In genomic region chr1:87348346-87349019, GRCh38 we compare ENCODE assay signal across 20 cellular contexts. TPM values are rescaled to one million over a fixed set of nuclear protein-coding genes. Genes with fewer than 3 reads are reported as not detected.
A peak's percentile ranks its signal among the peaks of the same experiment; 100 is the strongest.
DNase-seq lines count a peak whose midpoint lies in the region; ATAC-seq and TF ChIP-seq lines count a peak whose summit lies in the region.
"Had no signal": no experiment of that assay in that cellular context is flagged by ENCODE, and none has a peak within 500 bp of the region (broad histone marks: within the 10 kb centered on the region; RNA-seq: fewer than 3 reads in every experiment).

No MANE protein-coding gene starts in this region.

- H3K36me3 Mint-ChIP-seq in immature natural killer cell = peaks cover 14 to 24% (median 15%) of the 10 kb centered on the region in 3 donors
- H3K36me3 Mint-ChIP-seq: CD4-positive, CD25-positive, alpha-beta regulatory T cell had no signal

- H3K27me3 ChIP-seq in cardiac muscle cell (no peaks in the 10 kb centered on the region), PC-9 (ENCODE audit: insufficient read depth, low read depth) (no peaks in the 10 kb centered on the region)
- H3K27me3 ChIP-seq: right atrium auricular region, vagina had no signal

- H3K9me2 ChIP-seq in PC-9 (ENCODE audit: insufficient read depth) = no peaks in the 10 kb centered on the region

- peaks cover 4 to 45% of the 10 kb centered on the region in 2 donors for H3K4me1 Mint-ChIP-seq in immature natural killer cell
- H3K4me1 Mint-ChIP-seq: CD4-positive, CD25-positive, alpha-beta regulatory T cell had no signal

- TF ChIP-seq CTCF in cardiac muscle cell (IDR thresholded peaks at IDR 0.05; ENCODE audit: low read depth, low read length) (no peak), PC-9 (conservative IDR thresholded peaks at IDR 0.05) (no peak)

- H3K27me3 Mint-ChIP-seq in immature natural killer cell (ENCODE audit: low read depth in 3 of 3) = peaks cover 0 to 1% (median 0%) of the 10 kb centered on the region in 3 donors
- H3K27me3 Mint-ChIP-seq: activated T-helper 17 cell treated with anti-CD3 and anti-CD28 coated beads, Interleukin-2, amount 50 U/mL, for 72 hours; effector memory CD8-positive, alpha-beta T cell had no signal

- no peak for ATAC-seq in GM21786 (IDR thresholded peaks at IDR 0.05; ENCODE audit: unreplicated experiment)
- ATAC-seq: activated T-helper 17 cell treated with anti-CD3 and anti-CD28 coated beads, Interleukin-2, amount 50 U/mL, for 72 hours; effector memory CD8-positive, alpha-beta T cell; left ventricle myocardium superior; Panc1 had no signal

- H3K4me3 ChIP-seq in cardiac muscle cell (no peak overlapping the region), PC-9 (no peak overlapping the region)
- H3K4me3 ChIP-seq: right atrium auricular region, vagina had no signal

- no peak for DNase-seq in cardiac muscle cell (ENCODE audit: low read depth in 1 of 2, low spot score in 1 of 2)
- DNase-seq in cardiac septum (ENCODE audit: low spot score) = no peak
- peak; percentile 41 for DNase-seq in NCI-H748 treated with DMSO at 0.1 percent for 48 hours (lab: John Stamatoyannopoulos, UW)
- no peak for DNase-seq in immature natural killer cell
- DNase-seq in kidney glomerular epithelial cell (lab: John Stamatoyannopoulos, UW) = no peak
- DNase-seq in PC-9 = no peak
- DNase-seq in AG20443 (ENCODE audit: low spot score) = no peak
- DNase-seq: activated CD4-positive, alpha-beta T cell treated with anti-CD3 and anti-CD28 coated beads for 48 hours; CD4-positive, CD25-positive, alpha-beta regulatory T cell; effector memory CD8-positive, alpha-beta T cell; H7; left ventricle myocardium superior; NCI-H82; stimulated activated CD4-positive, alpha-beta T cell treated with anti-CD3 and anti-CD28 coated beads, Interleukin-15, amount 100 ng/mL, for 24 hours; T-helper 1 cell had no signal

- H3K4me1 ChIP-seq in cardiac muscle cell (ENCODE audit: low read depth) (peaks cover 16% of the 10 kb centered on the region), PC-9 (replicated peaks; ENCODE audit: insufficient read depth) (no peaks in the 10 kb centered on the region)

- POLR2A ChIA-PET in PC-9 (lab: Charles Lee; ENCODE audit: unreplicated experiment) = interaction anchor here (0.7 kb wide), 1 partner anchor 138 kb away, joined by 6 read pairs; no protein-coding TSS in a partner anchor

- peaks cover 5% of the 10 kb centered on the region for H3F3A ChIP-seq in PC-9 (ENCODE audit: insufficient read depth, low read depth)

- H3K27ac Mint-ChIP-seq in immature natural killer cell = peak overlapping the region in 4 of 6 donors; percentile 24 to 76 (median 46)
- H3K27ac Mint-ChIP-seq: activated T-helper 17 cell treated with anti-CD3 and anti-CD28 coated beads, Interleukin-2, amount 50 U/mL, for 72 hours had no signal

- H3K4me2 ChIP-seq in PC-9 = no peak overlapping the region

- peaks cover 30% of the 10 kb centered on the region for H3K36me3 ChIP-seq in cardiac muscle cell
- peaks cover 32% of the 10 kb centered on the region for H3K36me3 ChIP-seq in PC-9 (ENCODE audit: low read depth)

- H3K79me2 ChIP-seq in PC-9 (ENCODE audit: low read depth) = 0 out of 2 replicates have a peak, but pooled peaks cover 4% of the 10 kb centered on the region

- no peak overlapping the region for H3K4me3 Mint-ChIP-seq in immature natural killer cell
- H3K4me3 Mint-ChIP-seq: activated T-helper 17 cell treated with anti-CD3 and anti-CD28 coated beads, Interleukin-2, amount 50 U/mL, for 72 hours; CD4-positive, CD25-positive, alpha-beta regulatory T cell; effector memory CD8-positive, alpha-beta T cell had no signal

- no peaks in the 10 kb centered on the region for H3K9me3 Mint-ChIP-seq in immature natural killer cell
- H3K9me3 Mint-ChIP-seq: activated T-helper 17 cell treated with anti-CD3 and anti-CD28 coated beads, Interleukin-2, amount 50 U/mL, for 72 hours; effector memory CD8-positive, alpha-beta T cell had no signal

- no peak overlapping the region for H2AFZ ChIP-seq in PC-9

- no TSS peak for BruUV-seq in PC-9 (replicated peaks; lab: Mats Ljungman, UMichigan)

- H3K27ac ChIP-seq in cardiac muscle cell = peak overlapping the region; percentile 67
- H3K27ac ChIP-seq in PC-9 = no peak overlapping the region
- H3K27ac ChIP-seq: right atrium auricular region, vagina had no signal

- intact Hi-C loops in cardiac septum (cut with DNase I) = no loop called here
- intact Hi-C loops in PC-9 (cut with micrococcal nuclease; ENCODE audit: unreplicated experiment) = loop anchor here (5.0 kb wide), 1 partner anchor 44 kb away; no protein-coding TSS in a partner anchor

- CTCF ChIA-PET in PC-9 (lab: Charles Lee) = no interaction called here

- peaks cover 35% of the 10 kb centered on the region for H4K20me1 ChIP-seq in PC-9 (ENCODE audit: insufficient read depth)

- H3K9me3 ChIP-seq in cardiac muscle cell (ENCODE audit: low read depth) = no peaks in the 10 kb centered on the region
- H3K9me3 ChIP-seq in PC-9 (ENCODE audit: insufficient read depth, low read depth) = no peaks in the 10 kb centered on the region
- H3K9me3 ChIP-seq: right atrium auricular region, vagina had no signal

RNA-seq across cellular contexts. Expression of gene LMO4, which starts 19.8 kb away (rescaled TPM):
- total RNA-seq in cardiac muscle cell (126 and 136 TPM in 2 replicates), cardiac septum (22.6 TPM), PC-9 (2021) (37.1 and 47.7 TPM in 2 replicates)
- polyA plus RNA-seq in cardiac muscle cell (53.3 and 61.9 TPM in 2 replicates), immature natural killer cell (10 to 100 TPM; 34.4 to 57.5 (median 46.1) TPM)
